In the genomic region with DNA sequence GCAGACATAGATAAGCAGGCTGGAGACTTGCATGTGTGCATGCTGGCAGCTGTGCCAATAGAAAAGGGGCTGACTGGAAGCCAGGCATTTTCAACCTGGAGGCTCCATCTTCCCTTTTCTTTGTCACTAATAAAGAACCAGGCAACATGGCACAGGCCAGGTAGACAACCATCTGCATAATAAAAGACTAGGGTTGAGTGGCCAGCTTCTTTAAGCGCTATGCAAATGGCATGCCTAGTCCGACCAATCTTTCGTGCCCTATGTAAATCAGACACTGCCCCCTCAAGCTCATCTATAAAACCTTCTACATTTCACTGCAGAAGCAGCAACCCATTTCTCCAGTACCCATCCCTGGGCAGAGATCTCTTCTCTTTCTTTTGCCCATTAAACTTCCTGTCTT, we compare ENCODE assay signal across 22 cellular contexts.
DNase-seq lines count a peak whose midpoint lies in the region; ATAC-seq lines count a peak whose summit lies in the region.
"Had no signal": no experiment of that assay in that cellular context is flagged by ENCODE, and none has a peak within 500 bp of the region (broad histone marks: within the 10 kb centered on the region; RNA-seq: fewer than 3 reads in every experiment).

No MANE protein-coding gene starts in this region.

- H3K4me1 ChIP-seq in NT2/D1 (ENCODE audit: insufficient read depth, insufficient read length): no peaks in the 10 kb centered on the region
- no peaks in the 10 kb centered on the region; the same call in 1 of the 2 replicates for H3K4me1 ChIP-seq in iPS DF 6.9 (ENCODE audit: control insufficient read depth, insufficient read depth, low read length)

- no CpG with 5 or more reads among the region's 3 CpGs for WGBS in iPS DF 6.9 (ENCODE audit: insufficient coverage, insufficient read length)

- no peak overlapping the region for H3K4me3 ChIP-seq in NT2/D1 (ENCODE audit: insufficient read length, low read depth)
- no peak overlapping the region for H3K4me3 ChIP-seq in iPS DF 6.9 (ENCODE audit: low read length)
- H3K4me3 ChIP-seq: GM12878, MG63, SK-N-MC had no signal

- ATAC-seq in HG02759 (IDR thresholded peaks at IDR 0.05; ENCODE audit: unreplicated experiment) (no peak), HG02970 (IDR thresholded peaks at IDR 0.05; ENCODE audit: low FRiP score, unreplicated experiment) (no peak)
- ATAC-seq: GM12878 had no signal

- DNase-seq in DMS53 (lab: John Stamatoyannopoulos, UW) (peak; percentile 19), DMS53 treated with DMSO at 0.1 percent for 48 hours (lab: John Stamatoyannopoulos, UW; ENCODE audit: unreplicated experiment) (no peak), NT2/D1 (ENCODE audit: low read depth, low spot score) (peak; percentile 88), iPS DF 6.9 (ENCODE audit: low read depth, low spot score) (peak; percentile 27), globus pallidus (ENCODE audit: low spot score) (no peak), glomerular visceral epithelial cell (ENCODE audit: extremely low spot score) (no peak)
- DNase-seq: GF-D8, HFFc6, Kasumi-1, MG63, NCI-H1048, NCI-H1436 treated with DMSO at 0.1 percent for 48 hours, NCI-H2107, NCI-H510A, NCI-H82, SHP77 had no signal

- H3K9ac ChIP-seq in NT2/D1 (ENCODE audit: insufficient read length, low read depth): no peak overlapping the region

- peaks cover 25% of the 10 kb centered on the region for H3K9me3 ChIP-seq in NT2/D1 (ENCODE audit: insufficient read depth, low read length)
- H3K9me3 ChIP-seq in iPS DF 6.9 (ENCODE audit: control insufficient read depth, insufficient read depth, low read length): no peaks in the 10 kb centered on the region
- H3K9me3 ChIP-seq: MG63 had no signal

- no peak overlapping the region for H3K27ac ChIP-seq in iPS DF 6.9 (ENCODE audit: low read length)
- H3K27ac ChIP-seq: 22Rv1, HL-60, SK-N-MC had no signal

- H3K27me3 ChIP-seq in NT2/D1 (ENCODE audit: insufficient read depth, insufficient read length) (no peaks in the 10 kb centered on the region), iPS DF 6.9 (ENCODE audit: control insufficient read depth, insufficient read depth, low read length) (no peaks in the 10 kb centered on the region)
- H3K27me3 ChIP-seq: MG63 had no signal

- no peaks in the 10 kb centered on the region for H3K36me3 ChIP-seq in NT2/D1 (ENCODE audit: insufficient read depth, insufficient read length, low read length)
- H3K36me3 ChIP-seq in iPS DF 6.9 (ENCODE audit: control insufficient read depth, insufficient read depth, low read length): no peaks in the 10 kb centered on the region
- H3K36me3 ChIP-seq: MG63 had no signal

Comparison
In these comparisons a context has a peak if more than half of its experiments do, and no peak if none do; other contexts are left out.
1. DNase-seq: peak in DMS53 (single experiment), NT2/D1 (single experiment) and iPS DF 6.9 (single experiment); none in DMS53 treated with DMSO at 0.1 percent for 48 hours (single experiment), globus pallidus (single experiment) and glomerular visceral epithelial cell (single experiment).